ENCODE assay signal across 25 cellular contexts in genomic region chr16:50519001-50519400, GRCh38. TPM values are rescaled to one million over a fixed set of nuclear protein-coding genes. Genes with fewer than 3 reads are reported as not detected.
"Had no signal": no experiment of that assay in that cellular context is flagged by ENCODE, and none has a peak within 500 bp of the region (broad histone marks: within the 10 kb centered on the region; RNA-seq: fewer than 3 reads in every experiment).

No MANE protein-coding gene starts in this region.

- H3K27ac ChIP-seq: colonic mucosa, epithelial cell of prostate, esophagus muscularis mucosa, gastrocnemius medialis, heart right ventricle, left ventricle myocardium inferior, lower lobe of right lung, psoas muscle, right lobe of liver, skin epidermis, tibial artery, upper lobe of right lung, vagina had no signal

- H3K4me3 Mint-ChIP-seq: natural killer cell treated with Interleukin-12 subunit alpha and Interleukin-12 subunit beta and Interleukin-15 and Interleukin-18, amount 100 ng/mL, for 72 hours had no signal

- H3K27ac Mint-ChIP-seq: natural killer cell treated with Interleukin-12 subunit alpha and Interleukin-12 subunit beta and Interleukin-15 and Interleukin-18, amount 100 ng/mL, for 72 hours had no signal

- DNase-seq: colonic mucosa; dorsolateral prefrontal cortex; effector memory CD4-positive, alpha-beta T cell; gastrocnemius medialis; heart right ventricle; hypothalamus; left ventricle myocardium inferior; lower lobe of right lung; mesenchymal stem cell; midbrain; occipital lobe; psoas muscle; retina; stimulated activated CD4-positive, alpha-beta T cell treated with anti-CD3 and anti-CD28 coated beads, Interleukin-2, amount 100 ng/mL, for 24 hours; stimulated activated CD4-positive, alpha-beta T cell treated with anti-CD3 and anti-CD28 coated beads, Interleukin-4, amount 100 ng/mL, for 4 hours; stimulated activated naive CD4-positive, alpha-beta T cell treated with Interleukin-2 at 50 U/mL for 16 hours; tibial artery; upper lobe of right lung had no signal

- H3K4me1 ChIP-seq: colonic mucosa, esophagus muscularis mucosa, gastrocnemius medialis, heart right ventricle, left ventricle myocardium inferior, lower lobe of right lung, psoas muscle, right lobe of liver, tibial artery, upper lobe of right lung, vagina had no signal

- H3K9me3 ChIP-seq: colonic mucosa, upper lobe of right lung had no signal

- H3K4me3 ChIP-seq: colonic mucosa, dorsolateral prefrontal cortex, esophagus muscularis mucosa, gastrocnemius medialis, heart right ventricle, left ventricle myocardium inferior, lower lobe of right lung, psoas muscle, right lobe of liver, skin epidermis, tibial artery, upper lobe of right lung, vagina had no signal

- H3K27me3 ChIP-seq: colonic mucosa, right lobe of liver, tibial artery, vagina had no signal

- H3K36me3 ChIP-seq: colonic mucosa, esophagus muscularis mucosa, gastrocnemius medialis, heart right ventricle, left ventricle myocardium inferior, lower lobe of right lung, right lobe of liver, tibial artery, upper lobe of right lung, vagina had no signal

RNA-seq across cellular contexts. Expression of gene NKD1, which starts 29.2 kb away (rescaled TPM):
- total RNA-seq: fibroblast of villous mesenchyme had no signal
